In the genomic region with DNA sequence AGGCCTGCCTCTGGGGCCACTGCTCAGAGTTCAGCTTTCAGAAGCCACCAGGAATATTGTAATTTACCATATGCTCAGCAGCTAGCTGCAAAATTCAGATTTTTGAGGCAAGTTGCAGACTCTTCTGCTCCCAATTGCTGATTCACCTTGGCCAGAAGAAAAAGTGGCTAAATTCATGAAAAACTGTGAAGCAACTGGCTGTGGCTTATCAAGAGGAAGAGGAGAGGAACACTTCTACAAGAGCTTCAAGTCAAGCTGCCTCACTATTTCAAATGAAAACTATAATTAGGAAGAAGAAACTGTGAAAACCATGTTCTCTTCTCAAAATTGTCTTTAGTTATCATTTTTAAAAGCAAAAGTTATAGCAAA, we compare ENCODE assay signal across 9 cellular contexts. TPM values are rescaled to one million over a fixed set of nuclear protein-coding genes. Genes with fewer than 3 reads are reported as not detected.
DNase-seq lines count a peak whose midpoint lies in the region; ATAC-seq and TF ChIP-seq lines count a peak whose summit lies in the region.
"Had no signal": no experiment of that assay in that cellular context is flagged by ENCODE, and none has a peak within 500 bp of the region (broad histone marks: within the 10 kb centered on the region; RNA-seq: fewer than 3 reads in every experiment).

No MANE protein-coding gene starts in this region.

- no peak overlapping the region for H3K4me3 ChIP-seq in BE2C (ENCODE audit: low read depth, low read length)

- H3K36me3 ChIP-seq in BE2C: peaks cover 28% of the 10 kb centered on the region

- ATAC-seq in natural killer cell (no peak), GM21515 (IDR thresholded peaks at IDR 0.05; ENCODE audit: unreplicated experiment) (no peak)

- H3K4me1 Mint-ChIP-seq in activated naive CD8-positive, alpha-beta T cell (ENCODE audit: low read depth): peaks cover 37% of the 10 kb centered on the region
- H3K4me1 Mint-ChIP-seq in natural killer cell: peaks cover 16 to 20% of the 10 kb centered on the region in 2 donors

- H3K4me3 Mint-ChIP-seq in activated naive CD8-positive, alpha-beta T cell: no peak overlapping the region
- H3K4me3 Mint-ChIP-seq in natural killer cell: peak overlapping the region; percentile 9

- no peaks in the 10 kb centered on the region; the same call in 1 of the 2 replicates for H3K4me1 ChIP-seq in BE2C

- peak; percentile 56 for DNase-seq in GDM1 (lab: John Stamatoyannopoulos, UW)
- DNase-seq in Kasumi-1 (lab: John Stamatoyannopoulos, UW): peak; percentile 85 to 86
- no peak for DNase-seq in natural killer cell
- no peak for DNase-seq in BE2C
- DNase-seq in NCI-H2029 (lab: John Stamatoyannopoulos, UW): no peak
- DNase-seq: foreskin melanocyte, NCI-H2081 treated with DMSO at 0.1 percent for 48 hours had no signal

- no peaks in the 10 kb centered on the region for H3K9me3 Mint-ChIP-seq in activated naive CD8-positive, alpha-beta T cell (ENCODE audit: low read depth)
- no peaks in the 10 kb centered on the region for H3K9me3 Mint-ChIP-seq in natural killer cell

- no peak for TF ChIP-seq CTCF in natural killer cell (IDR thresholded peaks at IDR 0.05)
- TF ChIP-seq CTCF in BE2C (IDR thresholded peaks at IDR 0.05; ENCODE audit: low read depth, low read length): no peak

- H3K9me3 ChIP-seq in BE2C: no peaks in the 10 kb centered on the region

- no peaks in the 10 kb centered on the region for H3K36me3 Mint-ChIP-seq in activated naive CD8-positive, alpha-beta T cell
- no peaks in the 10 kb centered on the region for H3K36me3 Mint-ChIP-seq in natural killer cell

- no peaks in the 10 kb centered on the region for H3K27me3 ChIP-seq in BE2C

- intact Hi-C loops in natural killer cell (cut with micrococcal nuclease): no loop called here

- no peaks in the 10 kb centered on the region for H3K27me3 Mint-ChIP-seq in activated naive CD8-positive, alpha-beta T cell
- H3K27me3 Mint-ChIP-seq in natural killer cell (ENCODE audit: low read depth in 2 of 2): no peaks in the 10 kb centered on the region

- peak overlapping the region; percentile 80 for H3K27ac Mint-ChIP-seq in activated naive CD8-positive, alpha-beta T cell
- peak overlapping the region; percentile 66 to 73 for H3K27ac Mint-ChIP-seq in natural killer cell

RNA-seq across cellular contexts. Expression of a gene that starts 37.3 kb away (rescaled TPM):
- 10 to 100 TPM; 12.1 to 17.7 (median 14.8) TPM for total RNA-seq in natural killer cell
- polyA plus RNA-seq in BE2C (2012; ENCODE audit: insufficient read depth, insufficient read length, low read depth): 35.1 TPM

RNA-seq across cellular contexts. Expression of a gene that starts 55.5 kb away (rescaled TPM):
- 10 to 100 TPM; 44.5 to 56.9 (median 50.3) TPM for total RNA-seq in natural killer cell
- 61.8 TPM for polyA plus RNA-seq in BE2C (2012; ENCODE audit: insufficient read depth, insufficient read length, low read depth)

Comparison
In these comparisons a context has a peak if more than half of its experiments do, and no peak if none do; other contexts are left out.
1. DNase-seq: peak in GDM1 (single experiment) and Kasumi-1 (2 of 2); none in natural killer cell (single experiment), BE2C (single experiment) and NCI-H2029 (single experiment).